Comparison of ENCODE assay signal across 18 cellular contexts in genomic region chr7:134443396-134444070, GRCh38. TPM values are rescaled to one million over a fixed set of nuclear protein-coding genes. Genes with fewer than 3 reads are reported as not detected.
DNase-seq lines count a peak whose midpoint lies in the region; ATAC-seq and TF ChIP-seq lines count a peak whose summit lies in the region.
"Had no signal": no experiment of that assay in that cellular context is flagged by ENCODE, and none has a peak within 500 bp of the region (broad histone marks: within the 10 kb centered on the region; RNA-seq: fewer than 3 reads in every experiment).

No MANE protein-coding gene starts in this region.

- H3K27ac Mint-ChIP-seq in activated CD8-positive, alpha-beta memory T cell treated with anti-CD3 and anti-CD28 coated beads, Interleukin-2, amount 10 ng/mL, durations not matched to agents 7 days and 5 days, result no peak overlapping the region
- H3K27ac Mint-ChIP-seq: activated naive CD8-positive, alpha-beta T cell treated with anti-CD3 and anti-CD28 coated beads, Interleukin-2, amount 10 ng/mL, durations not matched to agents 7 days and 5 days; activated T-cell treated with anti-CD3 and anti-CD28 coated beads, Interleukin-2, amount 50 U/mL, for 72 hours; naive thymus-derived CD4-positive, alpha-beta T cell had no signal

- whole genome bisulfite sequencing in mammary epithelial cell (ENCODE audit: low coverage, missing lambda C conversion rate), result 39% methylated on average over 10 of the region's 10 CpGs

- peak overlapping the region; percentile 55 for H2AFZ ChIP-seq in mammary epithelial cell (ENCODE audit: low read depth, low read length)
- H2AFZ ChIP-seq: parathyroid adenoma had no signal

- H3K4me1 Mint-ChIP-seq in activated CD8-positive, alpha-beta memory T cell treated with anti-CD3 and anti-CD28 coated beads, Interleukin-2, amount 10 ng/mL, durations not matched to agents 7 days and 5 days, result no peaks in the 10 kb centered on the region

- H3K9me3 ChIP-seq in mammary epithelial cell (replicated peaks; ENCODE audit: insufficient read depth, low read length), result no peaks in the 10 kb centered on the region
- H3K9me3 ChIP-seq in right atrium auricular region, result no peaks in the 10 kb centered on the region
- H3K9me3 ChIP-seq: SJCRH30 had no signal

- H3K27me3 Mint-ChIP-seq in activated CD8-positive, alpha-beta memory T cell treated with anti-CD3 and anti-CD28 coated beads, Interleukin-2, amount 10 ng/mL, durations not matched to agents 7 days and 5 days, result no peaks in the 10 kb centered on the region
- H3K27me3 Mint-ChIP-seq: activated naive CD8-positive, alpha-beta T cell treated with anti-CD3 and anti-CD28 coated beads, Interleukin-2, amount 10 ng/mL, durations not matched to agents 7 days and 5 days; naive thymus-derived CD4-positive, alpha-beta T cell had no signal

- peak overlapping the region; percentile 19 for H3K4me2 ChIP-seq in mammary epithelial cell (ENCODE audit: insufficient read depth, low read depth, low read length)
- H3K4me2 ChIP-seq: BLaER1 had no signal

- no peaks in the 10 kb centered on the region for H3K27me3 ChIP-seq in mammary epithelial cell (ENCODE audit: insufficient read depth, low read length)
- H3K27me3 ChIP-seq in right atrium auricular region, result no peaks in the 10 kb centered on the region
- H3K27me3 ChIP-seq: BLaER1, SJCRH30 had no signal

- CTCF ChIA-PET in activated CD8-positive, alpha-beta memory T cell treated with anti-CD3 and anti-CD28 coated beads, Interleukin-2, amount 10 ng/mL, durations not matched to agents 7 days and 5 days (lab: Charles Lee), result interaction anchor here (2.0 kb wide), 1 partner anchor 10 kb away, joined by 6 read pairs; no protein-coding TSS in a partner anchor
- CTCF ChIA-PET in mammary epithelial cell (lab: Charles Lee; ENCODE audit: low non-redundant PET), result no interaction called here

- no peaks in the 10 kb centered on the region for H3K79me2 ChIP-seq in mammary epithelial cell (ENCODE audit: insufficient read depth, low read length)
- H3K79me2 ChIP-seq: parathyroid adenoma had no signal

- H3K4me1 ChIP-seq in mammary epithelial cell (ENCODE audit: insufficient read depth, low read length), result peaks cover 36% of the 10 kb centered on the region
- peaks cover 0 to 24% of the 10 kb centered on the region in 2 donors for H3K4me1 ChIP-seq in right atrium auricular region
- H3K4me1 ChIP-seq: parathyroid adenoma, SJCRH30 had no signal

- peak overlapping the region; percentile 47 for H3K9ac ChIP-seq in mammary epithelial cell (ENCODE audit: insufficient read depth, low read length)
- H3K9ac ChIP-seq: BLaER1, parathyroid adenoma had no signal

- ATAC-seq in activated CD8-positive, alpha-beta memory T cell treated with anti-CD3 and anti-CD28 coated beads, Interleukin-2, amount 10 ng/mL, durations not matched to agents 7 days and 5 days, result no peak
- ATAC-seq in HG02610 (IDR thresholded peaks at IDR 0.05; ENCODE audit: unreplicated experiment) (no peak), GM21423 (IDR thresholded peaks at IDR 0.05; ENCODE audit: unreplicated experiment) (no peak)
- ATAC-seq: activated T-cell treated with anti-CD3 and anti-CD28 coated beads, Interleukin-2, amount 50 U/mL, for 72 hours had no signal

- intact Hi-C loops in mammary epithelial cell (cut with micrococcal nuclease), result loop anchor here (2.0 kb wide), 2 partner anchors 15 to 69 kb away; partner anchors contain the start of gene AKR1B1

- H3K4me3 ChIP-seq in mammary epithelial cell (replicated peaks in 1 of 3; ENCODE audit: insufficient read depth in 1 of 3, low read depth in 2 of 3, low read length in 3 of 3), result no peak overlapping the region
- no peak overlapping the region for H3K4me3 ChIP-seq in right atrium auricular region
- H3K4me3 ChIP-seq: BLaER1, SJCRH30 had no signal

- peak; percentile 15 for DNase-seq in activated CD8-positive, alpha-beta memory T cell treated with anti-CD3 and anti-CD28 coated beads, Interleukin-2, amount 10 ng/mL, durations not matched to agents 7 days and 5 days
- no peak for DNase-seq in activated CD8-positive, alpha-beta memory T cell treated with anti-CD3 and anti-CD28 coated beads, Interleukin-2, amount 50 U/mL, for 48 hours
- DNase-seq in mammary epithelial cell (peak; percentile 95), right atrium auricular region (ENCODE audit: low spot score) (peak; percentile 18), AG08396 (ENCODE audit: low spot score) (no peak)
- DNase-seq: activated naive CD8-positive, alpha-beta T cell treated with anti-CD3 and anti-CD28 coated beads, Interleukin-2, amount 10 ng/mL, durations not matched to agents 7 days and 5 days; activated T-cell treated with anti-CD3 and anti-CD28 coated beads, Interleukin-2, amount 50 U/mL, for 72 hours; effector CD4-positive, alpha-beta T cell; naive thymus-derived CD4-positive, alpha-beta T cell; NCI-H526 treated with DMSO at 0.1 percent for 48 hours; SJCRH30; stimulated activated CD4-positive, alpha-beta T cell treated with anti-CD3 and anti-CD28 coated beads, Interleukin-2, amount 100 ng/mL, for 24 hours had no signal

- no TSS peak for BruUV-seq in mammary epithelial cell (replicated peaks; lab: Mats Ljungman, UMichigan)

- in situ Hi-C loops in mammary epithelial cell (cut with MboI; ENCODE audit: low sequenced_read_pairs in 2 of 2), result loop anchor here in 1 of 2 donors (10.0 kb wide), 1 partner anchor 171 kb away; no protein-coding TSS in a partner anchor

- H3K36me3 ChIP-seq in mammary epithelial cell (ENCODE audit: insufficient read depth, low read length) (peaks cover 28% of the 10 kb centered on the region), right atrium auricular region (peaks cover 82% of the 10 kb centered on the region)

- dilution Hi-C loops in mammary epithelial cell (cut with HindIII; ENCODE audit: low sequenced_read_pairs), result loop anchor here (25.0 kb wide), 1 partner anchor 169 kb away; no protein-coding TSS in a partner anchor

- H3K4me3 Mint-ChIP-seq in activated CD8-positive, alpha-beta memory T cell treated with anti-CD3 and anti-CD28 coated beads, Interleukin-2, amount 10 ng/mL, durations not matched to agents 7 days and 5 days, result no peak overlapping the region
- H3K4me3 Mint-ChIP-seq: activated naive CD8-positive, alpha-beta T cell treated with anti-CD3 and anti-CD28 coated beads, Interleukin-2, amount 10 ng/mL, durations not matched to agents 7 days and 5 days; activated T-cell treated with anti-CD3 and anti-CD28 coated beads, Interleukin-2, amount 50 U/mL, for 72 hours had no signal

- H3K27ac ChIP-seq in mammary epithelial cell (ENCODE audit: insufficient read depth, low read depth, low read length) (peak overlapping the region; percentile 89), right atrium auricular region (peak overlapping the region; percentile 51 to 63), temporal lobe (ENCODE audit: low read depth, low read length) (peak overlapping the region; percentile 47)
- H3K27ac ChIP-seq: BLaER1, parathyroid adenoma, SJCRH30, VCaP had no signal

- peaks cover 3% of the 10 kb centered on the region for H3K9me3 Mint-ChIP-seq in activated CD8-positive, alpha-beta memory T cell treated with anti-CD3 and anti-CD28 coated beads, Interleukin-2, amount 10 ng/mL, durations not matched to agents 7 days and 5 days (ENCODE audit: low read depth)
- H3K9me3 Mint-ChIP-seq: activated naive CD8-positive, alpha-beta T cell treated with anti-CD3 and anti-CD28 coated beads, Interleukin-2, amount 10 ng/mL, durations not matched to agents 7 days and 5 days had no signal

- H4K20me1 ChIP-seq in mammary epithelial cell (ENCODE audit: insufficient read depth, low read length), result no peaks in the 10 kb centered on the region
- H4K20me1 ChIP-seq: BLaER1 had no signal

- H3K36me3 Mint-ChIP-seq in activated CD8-positive, alpha-beta memory T cell treated with anti-CD3 and anti-CD28 coated beads, Interleukin-2, amount 10 ng/mL, durations not matched to agents 7 days and 5 days, result peaks cover 27% of the 10 kb centered on the region

- no peak for TF ChIP-seq CTCF in mammary epithelial cell (conservative IDR thresholded peaks at IDR 0.05 in 1 of 2, IDR thresholded peaks at IDR 0.05 in 1 of 2; ENCODE audit: extremely low read depth in 1 of 2, insufficient read depth in 1 of 2, low read depth in 1 of 2, low read length in 2 of 2)
- no peak for TF ChIP-seq CTCF in right atrium auricular region (IDR thresholded peaks at IDR 0.05)

RNA-seq across cellular contexts. Expression of gene AKR1B1, which starts 15.4 kb away (rescaled TPM):
- total RNA-seq in activated CD8-positive, alpha-beta memory T cell treated with anti-CD3 and anti-CD28 coated beads, Interleukin-2, amount 10 ng/mL, durations not matched to agents 7 days and 5 days, result 100 to 1,000 TPM in 1 of 2 experiments, 10 to 100 TPM in 1; 96.2 to 113 TPM
- 100 to 1,000 TPM in 1 of 2 donors, 10 to 100 TPM in 1; 78.9 to 137 TPM for total RNA-seq in mammary epithelial cell
- 286 TPM for polyA plus RNA-seq in mammary epithelial cell
- polyA minus RNA-seq in mammary epithelial cell, result 117 TPM
- 100 to 1,000 TPM in 1 of 2 donors, 10 to 100 TPM in 1; 69.1 to 261 TPM for total RNA-seq in right atrium auricular region
- total RNA-seq in temporal lobe, result 44.7 TPM

Comparison
In these comparisons a context has a peak if more than half of its experiments do, and no peak if none do; other contexts are left out.
1. DNase-seq: peak in activated CD8-positive, alpha-beta memory T cell treated with anti-CD3 and anti-CD28 coated beads, Interleukin-2, amount 10 ng/mL, durations not matched to agents 7 days and 5 days (single experiment), mammary epithelial cell (single experiment) and right atrium auricular region (single experiment); none in activated CD8-positive, alpha-beta memory T cell treated with anti-CD3 and anti-CD28 coated beads, Interleukin-2, amount 50 U/mL, for 48 hours (single experiment) and AG08396 (single experiment).
2. Peak in every context shown above with its lines, with median percentiles within 50 percentile points of each other: H3K27ac ChIP-seq.